ENCODE assay signal across 2 cellular contexts in the genomic region with DNA sequence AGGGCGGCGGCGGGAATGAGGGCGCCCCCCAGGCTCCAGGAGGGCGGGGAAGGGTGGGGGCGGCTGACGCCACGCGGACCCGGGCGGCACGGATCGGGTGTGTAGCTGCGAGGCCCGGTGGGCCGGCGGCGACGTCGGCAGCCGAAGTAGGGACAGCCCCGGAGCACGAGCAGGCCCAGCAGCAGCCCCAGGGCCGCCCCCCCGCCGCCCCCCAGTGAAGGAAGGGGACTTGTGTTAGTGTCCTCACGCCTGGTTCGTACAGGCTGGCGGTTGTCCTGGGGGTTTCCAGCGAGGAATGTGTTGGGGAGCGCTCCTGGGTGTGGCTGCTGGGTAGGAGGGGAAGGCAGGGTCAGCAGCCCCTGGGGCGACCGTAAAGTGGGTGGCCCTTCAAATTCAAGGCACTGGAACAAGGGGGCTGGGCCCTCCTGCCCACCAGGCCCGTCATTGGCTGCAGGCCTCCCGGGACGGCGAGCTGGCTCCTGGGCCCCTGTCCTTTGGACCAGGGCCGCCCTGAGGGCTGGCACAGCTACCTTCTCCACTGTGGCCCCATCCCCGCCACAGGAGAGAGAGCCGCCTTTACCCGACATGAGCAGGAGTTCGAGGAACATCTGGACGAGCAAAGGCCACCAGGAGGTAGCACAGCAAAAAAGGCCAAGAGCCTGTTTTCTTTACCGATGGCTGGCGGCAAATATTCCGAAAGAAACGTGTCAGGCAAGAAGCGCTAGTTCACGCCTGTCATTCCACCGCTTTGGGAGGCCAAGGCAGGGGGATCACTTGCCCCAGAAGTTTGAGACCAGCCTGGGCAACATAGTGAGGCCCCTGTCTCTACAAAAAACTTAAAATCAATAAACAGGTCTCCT.
TF ChIP-seq lines count a peak whose summit lies in the region.

No MANE protein-coding gene starts in this region.

TF ChIP-seq in HCT116, 20 proteins besides CTCF, POLR2A, EP300 and RAD21:
- TF ChIP-seq ZFX (IDR thresholded peaks at IDR 0.05) (peak; percentile 40; the same call in 1 of the 2 replicates), FOSL1 (IDR thresholded peaks at IDR 0.05; ENCODE audit: low read depth) (no peak)

TF ChIP-seq in H1, 55 proteins besides CTCF, POLR2A, EP300 and RAD21:
- TF ChIP-seq ASH2L (IDR thresholded peaks at IDR 0.05; ENCODE audit: low read length) (no peak), POU5F1 (IDR thresholded peaks at IDR 0.05; ENCODE audit: low read depth, low read length) (no peak), TEAD4 (IDR thresholded peaks at IDR 0.05; ENCODE audit: low read depth, low read length) (no peak)
- TF ChIP-seq, protein P1, sequence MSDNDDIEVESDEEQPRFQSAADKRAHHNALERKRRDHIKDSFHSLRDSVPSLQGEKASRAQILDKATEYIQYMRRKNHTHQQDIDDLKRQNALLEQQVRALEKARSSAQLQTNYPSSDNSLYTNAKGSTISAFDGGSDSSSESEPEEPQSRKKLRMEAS (IDR thresholded peaks at IDR 0.05), result 0 out of 2 replicates have a peak, but pooled peaks have one; percentile 12
TF ChIP-seq in H1: peak in this region for 1.
